8 cellular contexts compared by ENCODE assay signal in the genomic region with DNA sequence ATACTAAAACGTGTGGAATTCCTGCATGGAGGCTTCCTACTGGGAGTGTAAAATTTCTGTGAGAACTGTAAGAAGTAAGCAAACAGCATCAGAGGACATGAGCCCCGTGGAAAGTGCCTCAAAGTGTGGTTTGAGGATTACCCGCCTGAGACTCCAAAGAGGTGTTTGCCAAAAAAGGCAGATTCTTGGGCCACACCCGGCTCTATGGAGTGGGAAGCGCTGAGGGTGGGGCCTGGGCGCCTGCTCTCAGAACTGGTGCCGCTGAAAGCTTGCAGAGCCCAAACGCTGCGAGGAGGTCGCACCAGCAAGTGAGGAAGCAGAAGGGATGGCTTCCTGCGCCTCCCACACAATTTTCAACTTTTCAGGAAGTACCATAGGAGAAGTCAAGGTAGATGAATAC. TPM values are rescaled to one million over a fixed set of nuclear protein-coding genes. Genes with fewer than 3 reads are reported as not detected.
DNase-seq lines count a peak whose midpoint lies in the region; ATAC-seq and TF ChIP-seq lines count a peak whose summit lies in the region.

No MANE protein-coding gene starts in this region.

- WGBS in SK-N-SH (ENCODE audit: low lambda C conversion rate), result 95% methylated on average over 11 of the region's 11 CpGs

- no peak for TF ChIP-seq CTCF in SK-N-SH (IDR thresholded peaks at IDR 0.05)

- H3K9ac ChIP-seq in SK-N-SH (no peak overlapping the region), stomach smooth muscle (ENCODE audit: low read length in 2 of 2) (peak overlapping the region; percentile 84 to 89)

- no peaks in the 10 kb centered on the region for H4K20me1 ChIP-seq in SK-N-SH (ENCODE audit: insufficient read depth)

- TF ChIP-seq EP300 in SK-N-SH (IDR thresholded peaks at IDR 0.05; ENCODE audit: borderline replicate concordance in 1 of 2, low read depth in 1 of 2, low read length in 1 of 2), result no peak

- H3K4me1 Mint-ChIP-seq in activated naive CD4-positive, alpha-beta T cell treated with anti-CD3 and anti-CD28 coated beads for 36 hours (ENCODE audit: low read depth), result peaks cover 35% of the 10 kb centered on the region
- peaks cover 16% of the 10 kb centered on the region in 2 donors for H3K4me1 Mint-ChIP-seq in immature natural killer cell

- intact Hi-C loops in activated naive CD4-positive, alpha-beta T cell treated with anti-CD3 and anti-CD28 coated beads for 36 hours (cut with micrococcal nuclease), result loop anchor here (5.0 kb wide), 2 partner anchors 70 to 280 kb away; a partner anchor contains a TSS

- H3K9me3 ChIP-seq in SK-N-SH, result no peaks in the 10 kb centered on the region
- no peaks in the 10 kb centered on the region for H3K9me3 ChIP-seq in stomach smooth muscle (ENCODE audit: control insufficient read depth in 2 of 2, low read length in 2 of 2)

- no peaks in the 10 kb centered on the region for H3K9me3 Mint-ChIP-seq in activated naive CD4-positive, alpha-beta T cell treated with anti-CD3 and anti-CD28 coated beads for 36 hours
- no peaks in the 10 kb centered on the region for H3K9me3 Mint-ChIP-seq in immature natural killer cell

- ATAC-seq in SK-N-SH treated with all-trans-retinoic acid at 6 μM for 48 hours, result no peak
- ATAC-seq in GM18505 (IDR thresholded peaks at IDR 0.05; ENCODE audit: unreplicated experiment), result no peak
- ATAC-seq in GM18870 (IDR thresholded peaks at IDR 0.05; ENCODE audit: unreplicated experiment), result no peak

- H3K36me3 Mint-ChIP-seq in activated naive CD4-positive, alpha-beta T cell treated with anti-CD3 and anti-CD28 coated beads for 36 hours (ENCODE audit: low read depth), result no peaks in the 10 kb centered on the region
- no peaks in the 10 kb centered on the region for H3K36me3 Mint-ChIP-seq in immature natural killer cell

- no peak for TF ChIP-seq RAD21 in SK-N-SH (IDR thresholded peaks at IDR 0.05; ENCODE audit: low read length)

- CTCF ChIA-PET in SK-N-SH (lab: Yijun Ruan, JAX), result interaction anchor here (0.8 to 5.8 kb wide), 32 partner anchors 10 to 613 kb away, joined by 3 to 120 read pairs (median 4); no protein-coding TSS in a partner anchor
- CTCF ChIA-PET in activated naive CD4-positive, alpha-beta T cell treated with anti-CD3 and anti-CD28 coated beads for 36 hours (lab: Charles Lee), result interaction anchor here (0.8 to 3.8 kb wide), 21 partner anchors 11 to 203 kb away, joined by 3 to 44 read pairs (median 5); a partner anchor contains a TSS

- H3K4me3 Mint-ChIP-seq in activated naive CD4-positive, alpha-beta T cell treated with anti-CD3 and anti-CD28 coated beads for 36 hours, result peak overlapping the region; percentile 51
- H3K4me3 Mint-ChIP-seq in immature natural killer cell, result peak overlapping the region in 3 of 5 donors; percentile 58 to 83 (median 70)

- H3K4me2 ChIP-seq in SK-N-SH, result no peak overlapping the region

- H3K36me3 ChIP-seq in SK-N-SH (replicated peaks in 1 of 2; ENCODE audit: control insufficient read depth in 1 of 2, insufficient read depth in 2 of 2, low read length in 1 of 2), result no peaks in the 10 kb centered on the region
- no peaks in the 10 kb centered on the region for H3K36me3 ChIP-seq in stomach smooth muscle (ENCODE audit: control insufficient read depth in 2 of 2, insufficient read depth in 2 of 2, low read length in 2 of 2)

- no peaks in the 10 kb centered on the region for H3F3A ChIP-seq in SK-N-SH (replicated peaks; ENCODE audit: insufficient read depth)

- DNase-seq in SK-N-SH (no peak), immature natural killer cell (peak in 1 of 3 donors; percentile 5), DMS114 treated with DMSO at 0.1 percent for 48 hours (lab: John Stamatoyannopoulos, UW; ENCODE audit: unreplicated experiment) (no peak)
- DNase-seq in activated naive CD4-positive, alpha-beta T cell treated with anti-CD3 and anti-CD28 coated beads for 36 hours, result peak; percentile 20

- no peaks in the 10 kb centered on the region for H3K27me3 Mint-ChIP-seq in activated naive CD4-positive, alpha-beta T cell treated with anti-CD3 and anti-CD28 coated beads for 36 hours (ENCODE audit: low read depth)
- peaks cover 0 to 7% (median 2%) of the 10 kb centered on the region in 3 donors for H3K27me3 Mint-ChIP-seq in immature natural killer cell (ENCODE audit: low read depth in 3 of 3)

- H3K27ac ChIP-seq in SK-N-SH (ENCODE audit: low read depth in 2 of 2, low read length in 1 of 2), result no peak overlapping the region
- peak overlapping the region; percentile 88 for H3K27ac ChIP-seq in stomach smooth muscle (ENCODE audit: low read length)

- H3K27me3 ChIP-seq in SK-N-SH (ENCODE audit: insufficient read depth) (no peaks in the 10 kb centered on the region; the same call in 1 of the 2 replicates), stomach smooth muscle (ENCODE audit: control insufficient read depth in 1 of 2, insufficient read depth in 2 of 2, low read length in 2 of 2) (no peaks in the 10 kb centered on the region)

- POLR2A ChIA-PET in SK-N-SH (lab: Yijun Ruan, JAX), result no interaction called here

- peak overlapping the region; percentile 90 for H3K27ac Mint-ChIP-seq in activated naive CD4-positive, alpha-beta T cell treated with anti-CD3 and anti-CD28 coated beads for 36 hours
- peak overlapping the region; percentile 51 to 96 (median 91) for H3K27ac Mint-ChIP-seq in immature natural killer cell

- no peak for TF ChIP-seq POLR2A in GM18505 (IDR thresholded peaks at IDR 0.05; ENCODE audit: borderline replicate concordance, extremely low read depth, insufficient read depth, insufficient read length)

- peak overlapping the region; percentile 83 for H2AFZ ChIP-seq in SK-N-SH (ENCODE audit: low read depth)

- H3K4me1 ChIP-seq in SK-N-SH (ENCODE audit: control insufficient read depth in 1 of 2, insufficient read depth in 2 of 2, low read depth in 1 of 2, low read length in 1 of 2) (peaks cover 0 to 2% of the 10 kb centered on the region in 2 experiments; a peak in 1 of 4 replicates), stomach smooth muscle (ENCODE audit: control insufficient read depth, insufficient read depth, low read length) (peaks cover 23% of the 10 kb centered on the region)

- H3K79me2 ChIP-seq in SK-N-SH (ENCODE audit: insufficient read depth), result no peaks in the 10 kb centered on the region

- no peak overlapping the region for H3K4me3 ChIP-seq in SK-N-SH (ENCODE audit: low read depth in 2 of 2, low read length in 1 of 2)
- peak overlapping the region; percentile 67 to 71 for H3K4me3 ChIP-seq in stomach smooth muscle (ENCODE audit: low read length in 2 of 2)

- no peaks in the 10 kb centered on the region for H3K9me2 ChIP-seq in SK-N-SH

TF ChIP-seq in SK-N-SH, 30 proteins besides CTCF, POLR2A, EP300 and RAD21:
- TF ChIP-seq, protein P1, sequence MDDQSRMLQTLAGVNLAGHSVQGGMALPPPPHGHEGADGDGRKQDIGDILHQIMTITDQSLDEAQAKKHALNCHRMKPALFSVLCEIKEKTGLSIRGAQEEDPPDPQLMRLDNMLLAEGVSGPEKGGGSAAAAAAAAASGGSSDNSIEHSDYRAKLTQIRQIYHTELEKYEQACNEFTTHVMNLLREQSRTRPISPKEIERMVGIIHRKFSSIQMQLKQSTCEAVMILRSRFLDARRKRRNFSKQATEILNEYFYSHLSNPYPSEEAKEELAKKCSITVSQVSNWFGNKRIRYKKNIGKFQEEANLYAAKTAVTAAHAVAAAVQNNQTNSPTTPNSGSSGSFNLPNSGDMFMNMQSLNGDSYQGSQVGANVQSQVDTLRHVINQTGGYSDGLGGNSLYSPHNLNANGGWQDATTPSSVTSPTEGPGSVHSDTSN (IDR thresholded peaks at IDR 0.05), result no peak
- TF ChIP-seq CHD2 (IDR thresholded peaks at IDR 0.05; ENCODE audit: low read length, partially characterized antibody) (no peak), NRF1 (IDR thresholded peaks at IDR 0.05; ENCODE audit: low read depth, low read length) (no peak), POLR2AphosphoS5 (IDR thresholded peaks at IDR 0.05; ENCODE audit: low read depth, low read length) (no peak)

TF ChIP-seq in SK-N-SH treated with all-trans-retinoic acid at 6 μM for 48 hours, 23 proteins besides CTCF, POLR2A, EP300 and RAD21 (continues in another document):
- TF ChIP-seq, protein P2, sequence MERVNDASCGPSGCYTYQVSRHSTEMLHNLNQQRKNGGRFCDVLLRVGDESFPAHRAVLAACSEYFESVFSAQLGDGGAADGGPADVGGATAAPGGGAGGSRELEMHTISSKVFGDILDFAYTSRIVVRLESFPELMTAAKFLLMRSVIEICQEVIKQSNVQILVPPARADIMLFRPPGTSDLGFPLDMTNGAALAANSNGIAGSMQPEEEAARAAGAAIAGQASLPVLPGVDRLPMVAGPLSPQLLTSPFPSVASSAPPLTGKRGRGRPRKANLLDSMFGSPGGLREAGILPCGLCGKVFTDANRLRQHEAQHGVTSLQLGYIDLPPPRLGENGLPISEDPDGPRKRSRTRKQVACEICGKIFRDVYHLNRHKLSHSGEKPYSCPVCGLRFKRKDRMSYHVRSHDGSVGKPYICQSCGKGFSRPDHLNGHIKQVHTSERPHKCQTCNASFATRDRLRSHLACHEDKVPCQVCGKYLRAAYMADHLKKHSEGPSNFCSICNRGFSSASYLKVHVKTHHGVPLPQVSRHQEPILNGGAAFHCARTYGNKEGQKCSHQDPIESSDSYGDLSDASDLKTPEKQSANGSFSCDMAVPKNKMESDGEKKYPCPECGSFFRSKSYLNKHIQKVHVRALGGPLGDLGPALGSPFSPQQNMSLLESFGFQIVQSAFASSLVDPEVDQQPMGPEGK (CRISPR knock-in tag; IDR thresholded peaks at IDR 0.05; ENCODE audit: borderline replicate concordance), result no peak
- TF ChIP-seq TOX (CRISPR knock-in tag; IDR thresholded peaks at IDR 0.05; ENCODE audit: borderline replicate concordance) (no peak), OSR1 (CRISPR knock-in tag; IDR thresholded peaks at IDR 0.05) (no peak), SNAI2 (CRISPR knock-in tag; IDR thresholded peaks at IDR 0.05) (no peak), ISL1 (CRISPR knock-in tag; IDR thresholded peaks at IDR 0.05) (no peak), CSDC2 (CRISPR knock-in tag; IDR thresholded peaks at IDR 0.05) (no peak), PPARA (CRISPR knock-in tag; IDR thresholded peaks at IDR 0.05; ENCODE audit: borderline replicate concordance) (no peak), ZNF8 (CRISPR knock-in tag; IDR thresholded peaks at IDR 0.05) (no peak)

RNA-seq across cellular contexts. Expression of a gene that starts 43.0 kb away (rescaled TPM):
- polyA plus RNA-seq in SK-N-SH (2012; rRNA removed) (20.2 and 31.6 TPM in 2 replicates), immature natural killer cell (10 to 100 TPM; 19.5 to 23.1 (median 20.2) TPM)
- 12.3 and 17.8 TPM in 2 replicates for polyA plus RNA-seq in SK-N-SH (2012; cell fraction: cytosol; rRNA removed)
- polyA plus RNA-seq in SK-N-SH (2012; cell fraction: nucleus; rRNA removed), result 45.3 TPM in 2 replicates
- under 1 TPM; 0.64 to 0.69 TPM for total RNA-seq in activated naive CD4-positive, alpha-beta T cell treated with anti-CD3 and anti-CD28 coated beads for 36 hours

Comparison
In these comparisons a context has a peak if more than half of its experiments do, and no peak if none do; other contexts are left out.
1. H3K4me3 ChIP-seq: peak in stomach smooth muscle (2 of 2); none in SK-N-SH (0 of 2).